In genomic region chr1:151282883-151283725, GRCh38 we compare ENCODE assay signal across 7 cellular contexts. TPM values are rescaled to one million over a fixed set of nuclear protein-coding genes. Genes with fewer than 3 reads are reported as not detected.
DNase-seq lines count a peak whose midpoint lies in the region; ATAC-seq, FAIRE-seq and TF ChIP-seq lines count a peak whose summit lies in the region.

No MANE protein-coding gene starts in this region.

- H3K27me3 ChIP-seq in GM06990 (replicated peaks; ENCODE audit: control insufficient read depth, insufficient read depth, low read length) (no peaks in the 10 kb centered on the region), endothelial cell of umbilical vein (ENCODE audit: control insufficient read depth in 2 of 2, insufficient read depth in 2 of 2, low read length in 2 of 2) (no peaks in the 10 kb centered on the region), muscle layer of colon (ENCODE audit: control insufficient read depth in 1 of 2, insufficient read depth in 2 of 2, low read length in 2 of 2) (no peaks in the 10 kb centered on the region)

- H3K4me2 ChIP-seq in endothelial cell of umbilical vein (ENCODE audit: insufficient read depth, low read length) = peak overlapping the region; percentile 44

- H3K9ac ChIP-seq in endothelial cell of umbilical vein (replicated peaks; ENCODE audit: extremely low read depth, insufficient read depth, low read length) (peak overlapping the region; percentile 82), muscle layer of colon (ENCODE audit: low read length) (peak overlapping the region; percentile 78)

- no peak for FAIRE-seq in endothelial cell of umbilical vein (lab: Jason Lieb, UNC)

- in situ Hi-C loops in KBM-7 (cut with MboI; ENCODE audit: low pct_unique_long_range_greater_than_20kb, low sequenced_read_pairs) = no loop called here

- H3K4me1 ChIP-seq in endothelial cell of umbilical vein (ENCODE audit: control insufficient read depth, extremely low read depth, insufficient read depth, low read length) = peaks cover 9% of the 10 kb centered on the region
- peaks cover 13% of the 10 kb centered on the region for H3K4me1 ChIP-seq in muscle layer of colon (ENCODE audit: insufficient read depth, low read length)

- no peaks in the 10 kb centered on the region for H3K9me3 ChIP-seq in endothelial cell of umbilical vein (replicated peaks; ENCODE audit: control insufficient read depth, insufficient read depth, low read length)
- no peaks in the 10 kb centered on the region for H3K9me3 ChIP-seq in muscle layer of colon (ENCODE audit: low read length)

- peaks cover 8% of the 10 kb centered on the region for H3K79me2 ChIP-seq in endothelial cell of umbilical vein (ENCODE audit: control insufficient read depth, insufficient read depth, low read length)

- no peak for ATAC-seq in GM19328 (IDR thresholded peaks at IDR 0.05; ENCODE audit: unreplicated experiment)

- H3K36me3 ChIP-seq in GM06990 (ENCODE audit: control insufficient read depth, insufficient read depth, low read length) (peaks cover 19% of the 10 kb centered on the region), endothelial cell of umbilical vein (ENCODE audit: control insufficient read depth in 2 of 2, extremely low read depth in 1 of 2, insufficient read depth in 2 of 2, low read length in 2 of 2) (peaks cover 0 to 24% of the 10 kb centered on the region in 2 experiments), muscle layer of colon (ENCODE audit: insufficient read depth, low read length) (peaks cover 26% of the 10 kb centered on the region)

- dilution Hi-C loops in endothelial cell of umbilical vein (cut with MboI; ENCODE audit: extremely low pct_ligation_motif_present, low sequenced_read_pairs) = no loop called here

- no TSS peak for BruUV-seq in endothelial cell of umbilical vein (replicated peaks; lab: Mats Ljungman, UMichigan)

- POLR2A ChIA-PET in endothelial cell of umbilical vein (lab: Charles Lee) = interaction anchor here (0.6 to 0.7 kb wide), 2 partner anchors 27 to 91 kb away, joined by 6 to 8 read pairs; no protein-coding TSS in a partner anchor

- TF ChIP-seq POLR2A in endothelial cell of umbilical vein (IDR thresholded peaks at IDR 0.05; ENCODE audit: low read depth, low read length) = no peak

- peak overlapping the region; percentile 10 for H2AFZ ChIP-seq in endothelial cell of umbilical vein (ENCODE audit: low read depth, low read length)

- peak overlapping the region; percentile 76 for H3K4me3 ChIP-seq in GM06990 (replicated peaks; ENCODE audit: low read depth, low read length)
- H3K4me3 ChIP-seq in endothelial cell of umbilical vein (replicated peaks in 1 of 3; ENCODE audit: insufficient read depth in 1 of 3, low read depth in 1 of 3, low read length in 3 of 3) = peak overlapping the region; percentile 64 to 89 (median 69)
- peak overlapping the region; percentile 97 to 98 for H3K4me3 ChIP-seq in muscle layer of colon (ENCODE audit: low read depth in 1 of 2, low read length in 2 of 2)

- TF ChIP-seq CTCF in GM06990 (IDR thresholded peaks at IDR 0.05; ENCODE audit: insufficient read depth, low read length, poor library complexity, severe bottlenecking) = no peak
- TF ChIP-seq CTCF in endothelial cell of umbilical vein (IDR thresholded peaks at IDR 0.05; ENCODE audit: extremely low read depth in 1 of 2, insufficient read depth in 1 of 2, low read depth in 1 of 2, low read length in 2 of 2) = no peak

- no peaks in the 10 kb centered on the region for H3K9me1 ChIP-seq in endothelial cell of umbilical vein (replicated peaks; ENCODE audit: control insufficient read depth, extremely low read depth, insufficient read depth, low read length)

- H4K20me1 ChIP-seq in endothelial cell of umbilical vein (replicated peaks; ENCODE audit: control insufficient read depth, extremely low read depth, insufficient read depth, low read length) = no peaks in the 10 kb centered on the region

- CTCF ChIA-PET in endothelial cell of umbilical vein (lab: Charles Lee) = interaction anchor here (0.9 to 4.1 kb wide), 5 partner anchors 18 to 183 kb away, joined by 3 to 26 read pairs (median 7); no protein-coding TSS in a partner anchor

- intact Hi-C loops in endothelial cell of umbilical vein (cut with micrococcal nuclease) = no loop called here

- H3K27ac ChIP-seq in endothelial cell of umbilical vein (ENCODE audit: insufficient read depth, low read depth, low read length) (peak overlapping the region; percentile 81), muscle layer of colon (ENCODE audit: low read depth, low read length) (peak overlapping the region; percentile 98)

- DNase-seq in GM06990 (ENCODE audit: extremely low read depth, insufficient read length) = no peak
- peak; percentile 35 for DNase-seq in KBM-7
- peak; percentile 17 to 28 for DNase-seq in activated CD4-positive, alpha-beta T cell treated with anti-CD3 and anti-CD28 coated beads for 4 hours
- DNase-seq in endothelial cell of umbilical vein (ENCODE audit: low read depth, low spot score) = peak; percentile 15
- DNase-seq in NK-92 (lab: John Stamatoyannopoulos, UW; ENCODE audit: unreplicated experiment) = no peak

TF ChIP-seq in endothelial cell of umbilical vein, 7 proteins besides CTCF, POLR2A, EP300 and RAD21:
- no peak for TF ChIP-seq POLR2AphosphoS5 (IDR thresholded peaks at IDR 0.05; ENCODE audit: insufficient read depth, low read depth, low read length)
- TF ChIP-seq MYC (IDR thresholded peaks at IDR 0.05; ENCODE audit: low read depth, low read length) = no peak
- no peak for TF ChIP-seq GATA2 (IDR thresholded peaks at IDR 0.05; ENCODE audit: insufficient read depth, insufficient read length, low read depth, low read length)
- TF ChIP-seq MAX (IDR thresholded peaks at IDR 0.05; ENCODE audit: insufficient read depth, insufficient read length) = no peak
- no peak for TF ChIP-seq JUN (IDR thresholded peaks at IDR 0.05; ENCODE audit: borderline replicate concordance, insufficient read depth, insufficient read length, low read depth)
- no peak for TF ChIP-seq FOS (IDR thresholded peaks at IDR 0.05; ENCODE audit: borderline replicate concordance, insufficient read depth, low read length)
- TF ChIP-seq EZH2 (IDR thresholded peaks at IDR 0.05; ENCODE audit: borderline replicate concordance, low read depth, low read length, severe bottlenecking) = no peak

RNA-seq across cellular contexts. Expression of gene ZNF687, which starts 1.0 kb away (rescaled TPM):
- total RNA-seq in endothelial cell of umbilical vein = 15.5 and 17.9 TPM in 2 replicates
- 20.1 and 30.9 TPM in 2 replicates for polyA plus RNA-seq in endothelial cell of umbilical vein
- 10.6 and 14.9 TPM in 2 replicates for polyA plus RNA-seq in endothelial cell of umbilical vein (2011; cell fraction: cytosol; rRNA removed)
- 28.8 and 31.0 TPM in 2 replicates for polyA plus RNA-seq in endothelial cell of umbilical vein (2011; cell fraction: nucleus; rRNA removed)
- polyA plus RNA-seq in endothelial cell of umbilical vein (2012) = 7.5 and 9.4 TPM in 2 replicates
- polyA minus RNA-seq in endothelial cell of umbilical vein = 25.4 and 44.7 TPM in 2 replicates
- 35.7 TPM for polyA minus RNA-seq in endothelial cell of umbilical vein (2011; cell fraction: cytosol; rRNA and poly(A)+ RNA removed)
- 25.9 and 33.8 TPM in 2 replicates for polyA minus RNA-seq in endothelial cell of umbilical vein (2011; cell fraction: nucleus; rRNA and poly(A)+ RNA removed)

RNA-seq across cellular contexts. Expression of gene PSMD4, which starts 28.6 kb away (rescaled TPM):
- total RNA-seq in endothelial cell of umbilical vein = 181 and 184 TPM in 2 replicates
- polyA plus RNA-seq in endothelial cell of umbilical vein = 251 and 266 TPM in 2 replicates
- 289 and 336 TPM in 2 replicates for polyA plus RNA-seq in endothelial cell of umbilical vein (2011; cell fraction: cytosol; rRNA removed)
- polyA plus RNA-seq in endothelial cell of umbilical vein (2011; cell fraction: nucleus; rRNA removed) = 182 and 188 TPM in 2 replicates
- 176 and 257 TPM in 2 replicates for polyA plus RNA-seq in endothelial cell of umbilical vein (2012)
- 206 and 240 TPM in 2 replicates for polyA minus RNA-seq in endothelial cell of umbilical vein
- polyA minus RNA-seq in endothelial cell of umbilical vein (2011; cell fraction: cytosol; rRNA and poly(A)+ RNA removed) = 118 TPM
- 45.8 and 53.8 TPM in 2 replicates for polyA minus RNA-seq in endothelial cell of umbilical vein (2011; cell fraction: nucleus; rRNA and poly(A)+ RNA removed)

RNA-seq across cellular contexts. Expression of gene PI4KB, which starts 44.1 kb away (rescaled TPM):
- total RNA-seq in endothelial cell of umbilical vein = 58.3 and 60.9 TPM in 2 replicates
- polyA plus RNA-seq in endothelial cell of umbilical vein = 63.3 and 67.8 TPM in 2 replicates
- 66.0 and 68.4 TPM in 2 replicates for polyA plus RNA-seq in endothelial cell of umbilical vein (2011; cell fraction: cytosol; rRNA removed)
- 102 and 122 TPM in 2 replicates for polyA plus RNA-seq in endothelial cell of umbilical vein (2011; cell fraction: nucleus; rRNA removed)
- polyA plus RNA-seq in endothelial cell of umbilical vein (2012) = 34.7 and 42.7 TPM in 2 replicates
- 119 and 150 TPM in 2 replicates for polyA minus RNA-seq in endothelial cell of umbilical vein
- 52.6 TPM for polyA minus RNA-seq in endothelial cell of umbilical vein (2011; cell fraction: cytosol; rRNA and poly(A)+ RNA removed)
- polyA minus RNA-seq in endothelial cell of umbilical vein (2011; cell fraction: nucleus; rRNA and poly(A)+ RNA removed) = 58.8 and 87.6 TPM in 2 replicates

Comparison
In these comparisons a context has a peak if more than half of its experiments do, and no peak if none do; other contexts are left out.
1. DNase-seq: peak in KBM-7 (single experiment), activated CD4-positive, alpha-beta T cell treated with anti-CD3 and anti-CD28 coated beads for 4 hours (2 of 2) and endothelial cell of umbilical vein (single experiment); none in GM06990 (single experiment) and NK-92 (single experiment).
2. Peak in every context shown above with its lines, with median percentiles within 50 percentile points of each other: H3K4me3 ChIP-seq.